25 cellular contexts compared by ENCODE assay signal in the genomic region with DNA sequence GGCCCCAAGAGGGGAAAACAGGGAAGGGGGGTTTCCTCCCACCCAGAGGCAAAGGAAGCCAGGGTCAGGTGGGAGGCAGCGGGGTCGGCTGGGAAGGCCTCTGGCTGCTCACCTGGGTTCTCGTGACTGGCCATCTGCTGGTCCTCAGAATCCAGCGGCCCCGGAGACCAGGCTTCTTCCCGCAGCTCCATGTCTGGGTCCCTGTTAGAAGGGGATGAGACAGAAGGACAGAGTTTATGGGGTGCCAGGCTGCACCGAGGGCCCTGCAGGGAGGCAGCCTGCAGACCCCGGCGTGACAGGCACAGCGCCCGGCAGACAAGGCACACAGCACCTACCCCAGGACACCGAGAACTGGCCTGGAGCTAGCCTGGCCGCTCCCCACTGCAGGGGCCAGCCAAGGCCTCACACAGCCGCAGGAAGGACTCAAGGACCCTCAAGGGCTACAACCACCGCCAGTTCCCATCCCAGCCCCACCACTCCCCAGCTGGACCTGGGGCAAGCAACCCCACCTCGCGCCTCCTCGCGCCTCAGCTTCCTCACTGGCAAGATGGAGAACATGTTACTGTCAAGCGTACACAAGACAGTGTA. TPM values are rescaled to one million over a fixed set of nuclear protein-coding genes. Genes with fewer than 3 reads are reported as not detected.
DNase-seq lines count a peak whose midpoint lies in the region; ATAC-seq, FAIRE-seq and TF ChIP-seq lines count a peak whose summit lies in the region.
"Had no signal": no experiment of that assay in that cellular context is flagged by ENCODE, and none has a peak within 500 bp of the region (broad histone marks: within the 10 kb centered on the region; RNA-seq: fewer than 3 reads in every experiment).

No MANE protein-coding gene starts in this region.

- no peak overlapping the region for H3K18ac ChIP-seq in H1 (ENCODE audit: extremely low read depth, low read length)

- H4K91ac ChIP-seq in H1 (replicated peaks; ENCODE audit: insufficient read length, low read length): no peak overlapping the region

- H3K79me2 ChIP-seq in H1 (ENCODE audit: control insufficient read depth in 1 of 2, insufficient read depth in 2 of 2, low read length in 2 of 2): peaks cover 7 to 71% of the 10 kb centered on the region in 2 experiments; a peak in 3 of 4 replicates

- DNase-seq in A673 (ENCODE audit: low spot score) (no peak), H1 (ENCODE audit: low read depth in 1 of 2, low spot score in 2 of 2) (no peak), T-helper 17 cell (no peak), activated gamma-delta T cell treated with Interleukin-2 at 50 U/mL for 16 hours (no peak)
- DNase-seq in activated CD4-positive, alpha-beta T cell treated with anti-CD3 and anti-CD28 coated beads for 48 hours: no peak
- DNase-seq: DMS53, GDM1, HCEC 1CT, Karpas-422, MV-4-11, NCI-H1105 treated with DMSO at 0.1 percent for 48 hours, NCI-H2029 treated with DMSO at 0.1 percent for 48 hours, NCI-H2171, NCI-H345, NCI-H524, NCI-H774, Right ventricle myocardium superior had no signal

- BruUV-seq in A673 (replicated peaks; lab: Mats Ljungman, UMichigan): no TSS peak

- peaks cover 18% of the 10 kb centered on the region for H3K79me1 ChIP-seq in H1 (ENCODE audit: low read depth, low read length)

- H3K4me3 ChIP-seq in A673 (ENCODE audit: low read depth, low read length, poor library complexity, severe bottlenecking): no peak overlapping the region
- no peak overlapping the region for H3K4me3 ChIP-seq in HUES6 (ENCODE audit: low read depth, low read length)
- no peak overlapping the region for H3K4me3 ChIP-seq in H1 (ENCODE audit: extremely low read depth in 1 of 4, insufficient read depth in 2 of 4, low read depth in 3 of 4, low read length in 4 of 4)
- H3K4me3 ChIP-seq in neutrophil (ENCODE audit: low read depth in 1 of 2, low read length in 1 of 2): no peak overlapping the region

- H3K23ac ChIP-seq in H1 (ENCODE audit: insufficient read length): no peak overlapping the region

- peak overlapping the region; percentile 89; the same call in 1 of the 2 replicates for H4K8ac ChIP-seq in H1 (ENCODE audit: extremely low read depth, insufficient read depth, low read length)

- TF ChIP-seq EP300 in H1 (IDR thresholded peaks at IDR 0.05; ENCODE audit: borderline replicate concordance in 1 of 2, low read depth in 2 of 2, low read length in 2 of 2): no peak

- H3K4me1 ChIP-seq in A673 (ENCODE audit: insufficient read depth, low read length, poor library complexity, severe bottlenecking) (peaks cover 14% of the 10 kb centered on the region), HUES6 (ENCODE audit: control insufficient read depth, insufficient read depth, low read length) (peaks cover 22% of the 10 kb centered on the region), H1 (replicated peaks in 1 of 4; ENCODE audit: control insufficient read depth in 3 of 4, insufficient read depth in 4 of 4, low read length in 3 of 4) (peaks cover 0 to 12% (median 6%) of the 10 kb centered on the region in 4 experiments; a peak in 5 of 7 replicates), neutrophil (ENCODE audit: control insufficient read depth in 1 of 2, insufficient read depth in 1 of 2, low read depth in 1 of 2, low read length in 1 of 2) (peaks cover 27 to 37% of the 10 kb centered on the region in 2 experiments)

- TF ChIP-seq CTCF in A673 (conservative IDR thresholded peaks at IDR 0.05; ENCODE audit: low read depth, low read length): no peak
- no peak for TF ChIP-seq CTCF in H1 (IDR thresholded peaks at IDR 0.05; ENCODE audit: control extremely low read depth in 1 of 3, insufficient read depth in 1 of 3, low read depth in 1 of 3, low read length in 3 of 3)
- TF ChIP-seq CTCF in neutrophil (IDR thresholded peaks at IDR 0.05): no peak

- H2BK15ac ChIP-seq in H1 (ENCODE audit: low read length): no peak overlapping the region

- H2AFZ ChIP-seq in H1 (ENCODE audit: low read length): no peak overlapping the region

- H3K27me3 ChIP-seq in A673 (replicated peaks; ENCODE audit: insufficient read depth, low read depth, low read length, poor library complexity) (no peaks in the 10 kb centered on the region), HUES6 (ENCODE audit: control insufficient read depth, insufficient read depth, low read length) (no peaks in the 10 kb centered on the region), H1 (replicated peaks in 1 of 4; ENCODE audit: control insufficient read depth in 3 of 4, extremely low read depth in 1 of 4, insufficient read depth in 3 of 4, low read length in 3 of 4) (no peaks in the 10 kb centered on the region), neutrophil (no peaks in the 10 kb centered on the region)

- H3K9ac ChIP-seq in HUES6 (ENCODE audit: low read length) (peak overlapping the region; percentile 6), H1 (replicated peaks in 1 of 4; ENCODE audit: extremely low read depth in 1 of 4, low read depth in 3 of 4, low read length in 3 of 4) (no peak overlapping the region)

- peaks cover 6% of the 10 kb centered on the region for H3K36me3 ChIP-seq in A673 (ENCODE audit: insufficient read depth, low read length, poor library complexity, severe bottlenecking)
- H3K36me3 ChIP-seq in HUES6 (ENCODE audit: control insufficient read depth, insufficient read depth, low read length): peaks cover 41% of the 10 kb centered on the region
- H3K36me3 ChIP-seq in H1 (ENCODE audit: control insufficient read depth in 2 of 4, insufficient read depth in 4 of 4, low read length in 3 of 4): peaks cover 2 to 20% (median 7%) of the 10 kb centered on the region in 4 experiments; a peak in 6 of 8 replicates
- H3K36me3 ChIP-seq in neutrophil: peaks cover 66% of the 10 kb centered on the region

- no peak overlapping the region for H3K27ac Mint-ChIP-seq in T-helper 17 cell
- H3K27ac Mint-ChIP-seq in stimulated activated memory B cell treated with anti-CD40 and anti-IgM and Interleukin-4, amounts not matched to agents 10 μg/mL and 1 μg/mL and 100 μg/mL, for 72 hours: no peak overlapping the region
- H3K27ac Mint-ChIP-seq: IgD-negative memory B cell had no signal

- no peak for TF ChIP-seq RAD21 in H1 (IDR thresholded peaks at IDR 0.05 in 1 of 2, conservative IDR thresholded peaks at IDR 0.05 in 1 of 2; ENCODE audit: low read depth in 2 of 2, low read length in 2 of 2)

- 96% methylated on average over 19 of the region's 20 CpGs; no CpG with 5 or more reads in 1 of the 2 experiments for whole genome bisulfite sequencing in H1 (ENCODE audit: extremely low coverage in 1 of 2, insufficient coverage in 1 of 2, insufficient read length in 1 of 2, insufficient replicate concordance in 2 of 2, low coverage in 1 of 2, low lambda C conversion rate in 2 of 2, missing lambda C conversion rate in 1 of 2), 2 experiments

- H3K4me2 ChIP-seq in H1 (ENCODE audit: insufficient read depth in 1 of 2, low read depth in 2 of 2, low read length in 2 of 2): no peak overlapping the region

- H2BK20ac ChIP-seq in H1 (ENCODE audit: low read length): no peak overlapping the region

- no peak overlapping the region for H3K14ac ChIP-seq in H1 (ENCODE audit: insufficient read length)

- POLR2A ChIA-PET in A673 (lab: Charles Lee; ENCODE audit: low non-redundant PET) (no interaction called here), H1 (lab: Charles Lee; ENCODE audit: partially characterized antibody) (interaction anchor here (0.9 to 2.2 kb wide), 4 partner anchors 8 to 49 kb away, joined by 3 to 8 read pairs (median 3); no protein-coding TSS in a partner anchor)

- H3K9me3 ChIP-seq in A673 (ENCODE audit: low read depth, low read length, poor library complexity, severe bottlenecking) (no peaks in the 10 kb centered on the region), HUES6 (ENCODE audit: control insufficient read depth, insufficient read depth, low read depth, low read length) (no peaks in the 10 kb centered on the region), H1 (ENCODE audit: insufficient read depth in 2 of 2, low read depth in 1 of 2, low read length in 1 of 2) (no peaks in the 10 kb centered on the region), neutrophil (no peaks in the 10 kb centered on the region), T-helper 17 cell (ENCODE audit: control insufficient read depth, low read length, poor library complexity, severe bottlenecking) (no peaks in the 10 kb centered on the region)

- H3K36me3 Mint-ChIP-seq in T-helper 17 cell (ENCODE audit: low read depth): no peaks in the 10 kb centered on the region
- peaks cover 49% of the 10 kb centered on the region for H3K36me3 Mint-ChIP-seq in stimulated activated memory B cell treated with anti-CD40 and anti-IgM and Interleukin-4, amounts not matched to agents 10 μg/mL and 1 μg/mL and 100 μg/mL, for 72 hours
- H3K36me3 Mint-ChIP-seq: IgD-negative memory B cell had no signal

- H2BK12ac ChIP-seq in H1 (ENCODE audit: low read depth, low read length): no peak overlapping the region

- intact Hi-C loops in A673 (cut with micrococcal nuclease; ENCODE audit: unreplicated experiment): no loop called here

- H2BK5ac ChIP-seq in H1 (ENCODE audit: low read depth, low read length): no peak overlapping the region

- H3K27ac ChIP-seq in A673 (ENCODE audit: low read depth, low read length, poor library complexity, severe bottlenecking) (peak overlapping the region; percentile 23), HUES6 (ENCODE audit: low read depth, low read length) (no peak overlapping the region), H1 (ENCODE audit: low read depth, low read length) (no peak overlapping the region), neutrophil (peak overlapping the region; percentile 7)
- H3K27ac ChIP-seq: 22Rv1 had no signal

- FAIRE-seq in H1 (lab: Jason Lieb, UNC): no peak
- FAIRE-seq: HTR-8/SVneo, RCC 7860 had no signal

- H3K4me3 Mint-ChIP-seq in T-helper 17 cell: no peak overlapping the region
- no peak overlapping the region for H3K4me3 Mint-ChIP-seq in stimulated activated memory B cell treated with anti-CD40 and anti-IgM and Interleukin-4, amounts not matched to agents 10 μg/mL and 1 μg/mL and 100 μg/mL, for 72 hours
- H3K4me3 Mint-ChIP-seq: CD14-positive monocyte, IgD-negative memory B cell had no signal

- peaks cover 21% of the 10 kb centered on the region for H3K4me1 Mint-ChIP-seq in T-helper 17 cell
- peaks cover 37% of the 10 kb centered on the region for H3K4me1 Mint-ChIP-seq in stimulated activated memory B cell treated with anti-CD40 and anti-IgM and Interleukin-4, amounts not matched to agents 10 μg/mL and 1 μg/mL and 100 μg/mL, for 72 hours

- no peak overlapping the region for H3K4ac ChIP-seq in H1 (replicated peaks; ENCODE audit: insufficient read length, low read depth, low read length)

- no peaks in the 10 kb centered on the region for H3K27me3 Mint-ChIP-seq in T-helper 17 cell
- H3K27me3 Mint-ChIP-seq in stimulated activated memory B cell treated with anti-CD40 and anti-IgM and Interleukin-4, amounts not matched to agents 10 μg/mL and 1 μg/mL and 100 μg/mL, for 72 hours: no peaks in the 10 kb centered on the region
- H3K27me3 Mint-ChIP-seq: IgD-negative memory B cell had no signal

- no peak overlapping the region for H2BK120ac ChIP-seq in H1 (replicated peaks; ENCODE audit: low read depth, low read length)

- CTCF ChIA-PET in A673 (lab: Charles Lee) (no interaction called here), H1 (lab: Charles Lee; ENCODE audit: partially characterized antibody) (interaction anchor here (1.1 to 3.3 kb wide), 5 partner anchors 19 to 63 kb away, joined by 4 to 14 read pairs (median 4); a partner anchor contains a TSS)

- no peaks in the 10 kb centered on the region for H3K23me2 ChIP-seq in H1 (ENCODE audit: low read depth, low read length)

- H4K20me1 ChIP-seq in H1 (replicated peaks in 1 of 2; ENCODE audit: control insufficient read depth in 1 of 2, insufficient read depth in 2 of 2, low read length in 2 of 2): peaks cover 42 to 50% of the 10 kb centered on the region in 2 experiments

- H4K5ac ChIP-seq in H1 (ENCODE audit: insufficient read length, low read depth, low read length): no peak overlapping the region

- no peak for TF ChIP-seq POLR2A in H1 (IDR thresholded peaks at IDR 0.05; ENCODE audit: control extremely low read depth in 1 of 2, low read depth in 2 of 2, low read length in 2 of 2)

- no peak for ATAC-seq in T-helper 17 cell
- ATAC-seq in stimulated activated memory B cell treated with anti-CD40 and anti-IgM and Interleukin-4, amounts not matched to agents 10 μg/mL and 1 μg/mL and 100 μg/mL, for 72 hours: no peak

- no peak overlapping the region for H3K56ac ChIP-seq in H1 (replicated peaks; ENCODE audit: insufficient read length, low read depth, low read length)

- H3K9me3 Mint-ChIP-seq in stimulated activated memory B cell treated with anti-CD40 and anti-IgM and Interleukin-4, amounts not matched to agents 10 μg/mL and 1 μg/mL and 100 μg/mL, for 72 hours: no peaks in the 10 kb centered on the region
- H3K9me3 Mint-ChIP-seq: IgD-negative memory B cell had no signal

- no peak overlapping the region for H2AK5ac ChIP-seq in H1 (ENCODE audit: low read depth, low read length)

RNA-seq across cellular contexts. Expression of a gene that starts 18.0 kb away (rescaled TPM):
- total RNA-seq in A673 (2021) (48.6 and 51.0 TPM in 2 replicates), T-helper 17 cell (10 to 100 TPM; 17.2 to 22.2 TPM)
- total RNA-seq in H1 (2021; fragmentation: NEBNext Ultra II Directional; extraction: Animal tissue kit (Norgen Biotek cat#: 25700)): 56.0 and 57.3 TPM in 2 replicates
- 19.7 and 37.8 TPM in 2 replicates for polyA plus RNA-seq in H1 (2011; rRNA removed)
- polyA plus RNA-seq in H1 (2011; cell fraction: cytosol; rRNA removed): 31.1 TPM
- polyA plus RNA-seq in H1 (2011; cell fraction: nucleus; rRNA removed): 44.7 TPM
- 24.6 to 37.3 TPM (median 32.1 TPM) in 4 replicates for polyA plus RNA-seq in H1 (2012, experiment 1 of 2)
- polyA plus RNA-seq in H1 (2012, experiment 2 of 2): 26.0 TPM
- 35.4 TPM for polyA plus RNA-seq in H1 (2013, experiment 1 of 2)
- polyA plus RNA-seq in H1 (2013, experiment 2 of 2): 34.1 TPM
- 7.3 and 7.9 TPM in 2 replicates for polyA minus RNA-seq in H1 (2011; rRNA and poly(A)+ RNA removed)
- 37.4 TPM for polyA minus RNA-seq in H1 (2011; cell fraction: cytosol; rRNA and poly(A)+ RNA removed)
- polyA minus RNA-seq in H1 (2011; cell fraction: nucleus; rRNA and poly(A)+ RNA removed): 25.1 TPM

RNA-seq across cellular contexts. Expression of a gene that starts 38.0 kb away (rescaled TPM):
- total RNA-seq in A673 (2021) (44.2 and 45.3 TPM in 2 replicates), T-helper 17 cell (10 to 100 TPM; 12.3 to 16.7 TPM)
- 46.9 and 49.5 TPM in 2 replicates for total RNA-seq in H1 (2021; fragmentation: NEBNext Ultra II Directional; extraction: Animal tissue kit (Norgen Biotek cat#: 25700))
- 54.5 and 87.3 TPM in 2 replicates for polyA plus RNA-seq in H1 (2011; rRNA removed)
- polyA plus RNA-seq in H1 (2011; cell fraction: cytosol; rRNA removed): 52.7 TPM
- 82.7 TPM for polyA plus RNA-seq in H1 (2011; cell fraction: nucleus; rRNA removed)
- 29.2 to 41.5 TPM (median 39.9 TPM) in 4 replicates for polyA plus RNA-seq in H1 (2012, experiment 1 of 2)
- 29.3 TPM for polyA plus RNA-seq in H1 (2012, experiment 2 of 2)
- 29.2 TPM for polyA plus RNA-seq in H1 (2013, experiment 1 of 2)
- 27.9 TPM for polyA plus RNA-seq in H1 (2013, experiment 2 of 2)
- polyA minus RNA-seq in H1 (2011; rRNA and poly(A)+ RNA removed): 4.0 and 7.3 TPM in 2 replicates
- 20.0 TPM for polyA minus RNA-seq in H1 (2011; cell fraction: cytosol; rRNA and poly(A)+ RNA removed)
- polyA minus RNA-seq in H1 (2011; cell fraction: nucleus; rRNA and poly(A)+ RNA removed): 22.2 TPM

Comparison
In these comparisons a context has a peak if more than half of its experiments do, and no peak if none do; other contexts are left out.
1. H3K27ac ChIP-seq: peak in A673 (single experiment) and neutrophil (single experiment); none in HUES6 (single experiment) and H1 (single experiment).